25 cellular contexts compared by ENCODE assay signal in the genomic region with DNA sequence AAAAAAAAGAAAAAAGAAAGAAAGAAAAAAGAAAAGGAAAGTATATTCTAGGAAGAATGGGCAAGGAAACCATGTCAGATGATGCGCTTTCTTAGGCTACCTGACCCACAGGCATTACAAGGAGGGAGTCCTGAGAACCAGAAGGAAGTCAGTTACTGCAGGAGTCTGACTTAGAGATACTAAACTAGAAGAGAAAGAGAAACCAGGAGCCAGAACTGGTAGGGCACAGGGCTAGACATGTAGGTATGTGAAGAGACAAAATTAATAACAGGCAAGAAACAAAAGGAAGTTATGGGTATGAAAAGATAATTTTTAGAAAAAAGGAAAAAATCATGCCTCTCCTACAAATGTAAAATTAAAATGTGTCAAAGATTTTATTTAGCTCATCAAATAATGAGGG.
"Had no signal": no experiment of that assay in that cellular context is flagged by ENCODE, and none has a peak within 500 bp of the region (broad histone marks: within the 10 kb centered on the region; RNA-seq: fewer than 3 reads in every experiment).

No MANE protein-coding gene starts in this region.

- H3K27ac ChIP-seq: colonic mucosa, coronary artery, dorsolateral prefrontal cortex, epithelial cell of prostate, esophagus muscularis mucosa, esophagus squamous epithelium, foreskin keratinocyte, gastrocnemius medialis, gastroesophageal sphincter, heart left ventricle, heart right ventricle had no signal

- H3K27me3 ChIP-seq: colonic mucosa, dorsolateral prefrontal cortex, esophagus muscularis mucosa, esophagus squamous epithelium, foreskin keratinocyte, gastrocnemius medialis, gastroesophageal sphincter, heart left ventricle had no signal

- H3K4me3 ChIP-seq: colonic mucosa, coronary artery, dorsolateral prefrontal cortex, esophagus muscularis mucosa, esophagus squamous epithelium, gastrocnemius medialis, gastroesophageal sphincter, heart left ventricle, heart right ventricle had no signal

- H3K9me3 Mint-ChIP-seq: dendritic cell treated with granulocyte-macrophage colony-stimulating factor and Interleukin-4, amounts not matched to agents 40 ng/mL and 50 ng/mL, for 4 days; endodermal cell had no signal

- H3K36me3 ChIP-seq: colonic mucosa, esophagus muscularis mucosa, esophagus squamous epithelium, gastrocnemius medialis, gastroesophageal sphincter, heart left ventricle, heart right ventricle had no signal

- H3K4me3 Mint-ChIP-seq: dendritic cell treated with granulocyte-macrophage colony-stimulating factor and Interleukin-4, amounts not matched to agents 40 ng/mL and 50 ng/mL, for 4 days; effector memory CD8-positive, alpha-beta T cell; endodermal cell had no signal

- H3K4me1 ChIP-seq: colonic mucosa, esophagus muscularis mucosa, esophagus squamous epithelium, foreskin keratinocyte, gastrocnemius medialis, gastroesophageal sphincter, heart left ventricle, heart right ventricle had no signal

- H3K27ac Mint-ChIP-seq: dendritic cell treated with granulocyte-macrophage colony-stimulating factor and Interleukin-4, amounts not matched to agents 40 ng/mL and 50 ng/mL, for 4 days; effector memory CD8-positive, alpha-beta T cell; endodermal cell had no signal

- DNase-seq: colonic mucosa; cortex of kidney; dermis blood vessel endothelial cell; dorsolateral prefrontal cortex; effector CD4-positive, alpha-beta T cell; effector CD8-positive, alpha-beta T cell; effector memory CD4-positive, alpha-beta T cell; effector memory CD8-positive, alpha-beta T cell; endodermal cell; erythroblast; esophagus squamous epithelium; foreskin fibroblast; foreskin keratinocyte; foreskin melanocyte; gastrocnemius medialis; glutamatergic neuron; head of caudate nucleus; heart left ventricle; heart right ventricle had no signal

- ATAC-seq: effector memory CD8-positive, alpha-beta T cell; esophagus mucosa; foreskin keratinocyte; gastrocnemius medialis; gastroesophageal sphincter; heart left ventricle; heart right ventricle had no signal

- H3K9me3 ChIP-seq: colonic mucosa, esophagus muscularis mucosa, esophagus squamous epithelium, gastrocnemius medialis, gastroesophageal sphincter, heart left ventricle, heart right ventricle had no signal

- H3K27me3 Mint-ChIP-seq: dendritic cell treated with granulocyte-macrophage colony-stimulating factor and Interleukin-4, amounts not matched to agents 40 ng/mL and 50 ng/mL, for 4 days; effector memory CD8-positive, alpha-beta T cell had no signal
